In the genomic region with DNA sequence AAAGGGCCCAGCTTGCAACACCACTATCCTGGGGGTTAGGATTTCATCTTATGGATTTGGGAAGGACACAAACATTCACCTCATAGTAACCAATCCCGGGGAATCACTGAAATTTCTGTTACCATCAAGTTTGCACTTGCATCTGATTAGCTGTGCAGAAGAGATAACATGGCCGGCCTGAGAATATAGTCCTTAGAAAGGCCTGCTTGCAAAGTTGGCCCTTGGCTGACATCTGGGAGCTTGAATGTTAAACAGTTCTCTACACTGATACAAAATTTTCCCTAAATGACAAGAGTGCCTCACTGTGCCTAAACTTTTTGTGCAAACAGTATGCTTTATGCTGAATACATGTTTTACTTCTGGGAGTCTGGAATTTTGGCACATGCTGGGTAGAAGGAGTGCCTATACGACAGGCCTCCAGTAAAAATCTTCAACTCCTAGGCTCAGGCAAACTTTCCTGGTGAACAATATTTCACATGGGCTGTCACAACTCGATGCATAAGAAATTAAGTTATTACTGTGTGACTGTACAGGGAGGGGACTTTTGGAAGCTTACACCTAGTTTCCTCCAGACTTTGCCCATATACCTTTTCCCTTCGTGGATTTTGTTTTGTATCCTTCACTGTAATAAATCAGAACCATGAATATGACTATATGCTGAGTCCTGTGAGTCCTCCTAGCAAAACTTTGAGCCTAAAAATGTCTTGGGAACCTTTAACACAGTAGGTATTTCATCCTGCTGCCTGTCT, we compare ENCODE assay signal across 35 cellular contexts. TPM values are rescaled to one million over a fixed set of nuclear protein-coding genes. Genes with fewer than 3 reads are reported as not detected.
"Had no signal": no experiment of that assay in that cellular context is flagged by ENCODE, and none has a peak within 500 bp of the region (broad histone marks: within the 10 kb centered on the region; RNA-seq: fewer than 3 reads in every experiment).

No MANE protein-coding gene starts in this region.

- H3K9me3 Mint-ChIP-seq: central memory CD8-positive, alpha-beta T cell; dendritic cell treated with granulocyte-macrophage colony-stimulating factor and Interleukin-4, amounts not matched to agents 40 ng/mL and 50 ng/mL, for 4 days; mesothelial cell of epicardium; naive thymus-derived CD4-positive, alpha-beta T cell had no signal

- H3K4me3 Mint-ChIP-seq: dendritic cell treated with granulocyte-macrophage colony-stimulating factor and Interleukin-4, amounts not matched to agents 40 ng/mL and 50 ng/mL, for 4 days; mesothelial cell of epicardium; naive thymus-derived CD4-positive, alpha-beta T cell had no signal

- H3K36me3 Mint-ChIP-seq: mesothelial cell of epicardium; naive thymus-derived CD4-positive, alpha-beta T cell had no signal

- DNase-seq: colonic mucosa; effector CD8-positive, alpha-beta T cell; esophagus squamous epithelium; head of caudate nucleus; kidney; left lung; mesenchymal stem cell; naive thymus-derived CD4-positive, alpha-beta T cell; occipital lobe; pancreas; retina; right lobe of liver; stimulated activated CD4-positive, alpha-beta T cell treated with anti-CD3 and anti-CD28 coated beads, Interleukin-12 subunit alpha, Interleukin-12 subunit beta, amount 100 ng/mL, for 4 hours; stimulated activated CD4-positive, alpha-beta T cell treated with anti-CD3 and anti-CD28 coated beads, Interleukin-1b, Interleukin-23, amount 100 ng/mL, for 48 hours; stimulated activated CD4-positive, alpha-beta T cell treated with anti-CD3 and anti-CD28 coated beads, Interleukin-4, amount 100 ng/mL, for 1 hour; stimulated activated CD8-positive, alpha-beta memory T cell treated with anti-CD3 and anti-CD28 coated beads, Interleukin-4, amount 100 ng/mL, for 48 hours; stimulated activated naive CD8-positive, alpha-beta T cell treated with anti-CD3 and anti-CD28 coated beads, Interleukin-15, Interleukin-2, amounts not matched to agents 100 U/mL and 50 U/mL, for 24 hours; substantia nigra; testis; tibial artery; upper lobe of left lung had no signal

- H3K4me1 Mint-ChIP-seq: mesothelial cell of epicardium had no signal

- H3K27me3 Mint-ChIP-seq: central memory CD8-positive, alpha-beta T cell had no signal

- H3K27ac Mint-ChIP-seq: dendritic cell treated with granulocyte-macrophage colony-stimulating factor and Interleukin-4, amounts not matched to agents 40 ng/mL and 50 ng/mL, for 4 days; mesothelial cell of epicardium; naive thymus-derived CD4-positive, alpha-beta T cell had no signal

- ATAC-seq: left lung; naive thymus-derived CD4-positive, alpha-beta T cell; pancreas; right lobe of liver; stimulated activated naive CD8-positive, alpha-beta T cell treated with anti-CD3 and anti-CD28 coated beads, Interleukin-15, Interleukin-2, amounts not matched to agents 100 U/mL and 50 U/mL, for 24 hours had no signal

- FAIRE-seq: endothelial cell of umbilical vein, frontal cortex, kidney, pancreas, urothelium cell line had no signal

RNA-seq across cellular contexts. Expression of gene TBC1D3B, which starts 31.3 kb away (rescaled TPM):
- total RNA-seq: epithelial cell of proximal tubule, smooth muscle cell had no signal

RNA-seq across cellular contexts. Expression of gene CCL4, which starts 41.5 kb away (rescaled TPM):
- total RNA-seq: chondrocyte, endothelial cell of umbilical vein, glomerular endothelial cell, lung microvascular endothelial cell, mesothelial cell of epicardium, pulmonary artery endothelial cell had no signal

RNA-seq across cellular contexts. Expression of gene CCL3L1, which starts 51.4 kb away (rescaled TPM):
- total RNA-seq: chondrocyte, colonic mucosa, endothelial cell of umbilical vein, epithelial cell of proximal tubule, glomerular endothelial cell, lower leg skin, lung microvascular endothelial cell, mesothelial cell of epicardium, posterior vena cava, pulmonary artery endothelial cell, testis had no signal

RNA-seq across cellular contexts. Expression of gene CCL3, which starts 55.2 kb away (rescaled TPM):
- total RNA-seq: chondrocyte, endothelial cell of umbilical vein, glomerular endothelial cell, lung microvascular endothelial cell, mesothelial cell of epicardium, pulmonary artery endothelial cell had no signal
